Comparison of ENCODE assay signal across 1 cellular context in genomic region chr19:48656840-48657474, GRCh38.
TF ChIP-seq lines count a peak whose summit lies in the region.

No MANE protein-coding gene starts in this region.

TF ChIP-seq in H1, 55 proteins besides CTCF, POLR2A, EP300 and RAD21:
- TF ChIP-seq EZH2 (IDR thresholded peaks at IDR 0.05; ENCODE audit: low read depth, low read length, severe bottlenecking) (no peak), TBP (IDR thresholded peaks at IDR 0.05; ENCODE audit: low read depth, low read length) (peak; percentile 67)
